ENCODE assay signal across 3 cellular contexts in genomic region chr14:19613546-19613945, GRCh38.
DNase-seq lines count a peak whose midpoint lies in the region; ATAC-seq and TF ChIP-seq lines count a peak whose summit lies in the region.
"Not testable (repeated sequence)": the region's sequence is repeated elsewhere in the genome, so short reads cannot be mapped to it uniquely, and the experiment has no call there.

No MANE protein-coding gene starts in this region.

- no CpG with 5 or more reads among the region's 8 CpGs for WGBS in trophoblast cell (ENCODE audit: extremely low coverage, insufficient coverage, insufficient read length)

- H3K4ac ChIP-seq in trophoblast cell (ENCODE audit: low read depth, low read length): not testable (repeated sequence)

- DNase-seq in MCF 10A (ENCODE audit: unreplicated experiment): peak; percentile 7
- peak; percentile 23 for DNase-seq in left lobe of liver (ENCODE audit: low spot score)
- DNase-seq in trophoblast cell: peak; percentile 61 to 96

- not testable (repeated sequence) for H3K36me3 Mint-ChIP-seq in MCF 10A (ENCODE audit: insufficient read depth, unreplicated experiment)

- H3K23ac ChIP-seq in trophoblast cell (ENCODE audit: low read length): not testable (repeated sequence)

- H3K4me1 ChIP-seq in trophoblast cell (ENCODE audit: control insufficient read depth in 1 of 2, insufficient read depth in 2 of 2, low read length in 2 of 2): not testable (repeated sequence)

- not testable (repeated sequence) for H3K27ac Mint-ChIP-seq in MCF 10A (ENCODE audit: low read depth, unreplicated experiment)

- CTCF ChIA-PET in MCF 10A (lab: Yijun Ruan, JAX): not testable (repeated sequence)

- not testable (repeated sequence) for H2AFZ ChIP-seq in trophoblast cell (ENCODE audit: insufficient read depth, low read length, poor library complexity)

- not testable (repeated sequence) for H3K4me2 ChIP-seq in trophoblast cell (ENCODE audit: low read length)

- not testable (repeated sequence) for H3K27me3 ChIP-seq in trophoblast cell (ENCODE audit: insufficient read depth, low read length)

- not testable (repeated sequence) for H3K9me3 ChIP-seq in trophoblast cell (ENCODE audit: insufficient read depth, low read depth, low read length)

- H2BK120ac ChIP-seq in trophoblast cell (ENCODE audit: insufficient read depth, low read length, poor library complexity): not testable (repeated sequence)

- POLR2A ChIA-PET in MCF 10A (lab: Yijun Ruan, JAX): not testable (repeated sequence)

- H2BK12ac ChIP-seq in trophoblast cell (ENCODE audit: low read length): not testable (repeated sequence)

- not testable (repeated sequence) for H3K4me3 Mint-ChIP-seq in MCF 10A (ENCODE audit: unreplicated experiment)

- not testable (repeated sequence) for H4K8ac ChIP-seq in trophoblast cell (ENCODE audit: low read depth, low read length)

- intact Hi-C loops in MCF 10A (cut with micrococcal nuclease): not testable (repeated sequence)

- H3K9ac ChIP-seq in trophoblast cell (ENCODE audit: low read length): not testable (repeated sequence)

- not testable (repeated sequence) for H3K36me3 ChIP-seq in trophoblast cell (ENCODE audit: control insufficient read depth in 1 of 2, insufficient read depth in 2 of 2, low read length in 2 of 2)

- H3K27ac ChIP-seq in trophoblast cell (ENCODE audit: low read depth, low read length): not testable (repeated sequence)

- not testable (repeated sequence) for H3K4me3 ChIP-seq in trophoblast cell (ENCODE audit: low read depth, low read length)

- H3K9me3 Mint-ChIP-seq in MCF 10A (ENCODE audit: unreplicated experiment): not testable (repeated sequence)

- ATAC-seq in left lobe of liver: not testable (repeated sequence)

- H2AK5ac ChIP-seq in trophoblast cell (ENCODE audit: low read length): not testable (repeated sequence)

- not testable (repeated sequence) for H4K12ac ChIP-seq in trophoblast cell (ENCODE audit: low read depth, low read length)

- H3K79me2 ChIP-seq in trophoblast cell (ENCODE audit: control insufficient read depth, insufficient read depth, low read length, poor library complexity): not testable (repeated sequence)

- not testable (repeated sequence) for H3K79me1 ChIP-seq in trophoblast cell (ENCODE audit: low read length)

- not testable (repeated sequence) for H3K27me3 Mint-ChIP-seq in MCF 10A (ENCODE audit: insufficient read depth, unreplicated experiment)

- H3K14ac ChIP-seq in trophoblast cell (ENCODE audit: low read length): not testable (repeated sequence)

- BruUV-seq in MCF 10A (replicated peaks; lab: Mats Ljungman, UMichigan): not testable (repeated sequence)

- H3K18ac ChIP-seq in trophoblast cell (ENCODE audit: low read length): not testable (repeated sequence)

- H3K4me1 Mint-ChIP-seq in MCF 10A (ENCODE audit: insufficient read depth, unreplicated experiment): not testable (repeated sequence)

- not testable (repeated sequence) for H2BK5ac ChIP-seq in trophoblast cell (ENCODE audit: low read depth, low read length, poor library complexity)

- H4K91ac ChIP-seq in trophoblast cell (ENCODE audit: low read depth, low read length): not testable (repeated sequence)

- TF ChIP-seq CTCF in MCF 10A (IDR thresholded peaks at IDR 0.05; ENCODE audit: unreplicated experiment): not testable (repeated sequence)

Comparison
In these comparisons a context has a peak if more than half of its experiments do, and no peak if none do; other contexts are left out.
1. DNase-seq: peak in every context shown above with its lines; median percentile 78 in trophoblast cell; 23 in left lobe of liver; 7 in MCF 10A.